In genomic region chr21:5154641-5154982, GRCh38 we compare ENCODE assay signal across 8 cellular contexts.
DNase-seq lines count a peak whose midpoint lies in the region; ATAC-seq and TF ChIP-seq lines count a peak whose summit lies in the region.
"Not testable (repeated sequence)": the region's sequence is repeated elsewhere in the genome, so short reads cannot be mapped to it uniquely, and the experiment has no call there.

No MANE protein-coding gene starts in this region.

- peak; percentile 96 for ATAC-seq in GM21381 (IDR thresholded peaks at IDR 0.05; ENCODE audit: unreplicated experiment)
- peak; percentile 84 for ATAC-seq in HG03159 (IDR thresholded peaks at IDR 0.05; ENCODE audit: unreplicated experiment)
- peak; percentile 100 for ATAC-seq in naive thymus-derived CD4-positive, alpha-beta T cell

- POLR2A ChIA-PET in naive thymus-derived CD4-positive, alpha-beta T cell (lab: Charles Lee): not testable (repeated sequence)

- not testable (repeated sequence) for H3K27me3 ChIP-seq in BLaER1 treated with 17β-estradiol and CSF1 and Interleukin-3, amounts not matched to agents 10 nM and 100 nM; naive thymus-derived CD4-positive, alpha-beta T cell (ENCODE audit: control insufficient read depth in 2 of 2, insufficient read depth in 2 of 2, low read length in 2 of 2)

- H3K9me3 Mint-ChIP-seq in naive thymus-derived CD4-positive, alpha-beta T cell: not testable (repeated sequence)

- H3K9ac ChIP-seq in BLaER1 treated with 17β-estradiol and CSF1 and Interleukin-3, amounts not matched to agents 10 nM and 100 nM: peak overlapping the region in 10 of 11 experiments; percentile 41 to 75 (median 59); a peak in 8 of 22 replicates

- peak overlapping the region; percentile 44 to 68 (median 56) for H3K4me3 ChIP-seq in BLaER1 treated with 17β-estradiol and CSF1 and Interleukin-3, amounts not matched to agents 10 nM and 100 nM
- H3K4me3 ChIP-seq in fibroblast of pulmonary artery (replicated peaks; ENCODE audit: low read depth, low read length); naive thymus-derived CD4-positive, alpha-beta T cell (ENCODE audit: low read length): not testable (repeated sequence)

- intact Hi-C loops in naive thymus-derived CD4-positive, alpha-beta T cell (cut with micrococcal nuclease): not testable (repeated sequence)

- H3K27ac ChIP-seq in BLaER1 treated with 17β-estradiol and CSF1 and Interleukin-3, amounts not matched to agents 10 nM and 100 nM: 0 out of 22 replicates have a peak overlapping the region, but pooled peaks of 1 of the 11 experiments have one; percentile 50
- H3K27ac ChIP-seq in naive thymus-derived CD4-positive, alpha-beta T cell (ENCODE audit: low read depth, low read length): peak overlapping the region; percentile 57

- TF ChIP-seq CTCF in fibroblast of pulmonary artery (IDR thresholded peaks at IDR 0.05; ENCODE audit: low read length, missing control alignments): not testable (repeated sequence)

- H3K4me1 Mint-ChIP-seq in naive thymus-derived CD4-positive, alpha-beta T cell: not testable (repeated sequence)

- H3K9me3 ChIP-seq in BLaER1 treated with 17β-estradiol and CSF1 and Interleukin-3, amounts not matched to agents 10 nM and 100 nM (replicated peaks in 1 of 11); naive thymus-derived CD4-positive, alpha-beta T cell (ENCODE audit: control insufficient read depth in 2 of 3, low read length in 3 of 3): not testable (repeated sequence)

- CTCF ChIA-PET in naive thymus-derived CD4-positive, alpha-beta T cell (lab: Charles Lee): not testable (repeated sequence)

- H3K4me3 Mint-ChIP-seq in naive thymus-derived CD4-positive, alpha-beta T cell: peak overlapping the region in 2 of 10 donors; percentile 19 to 47

- H3K4me1 ChIP-seq in BLaER1 treated with 17β-estradiol and CSF1 and Interleukin-3, amounts not matched to agents 10 nM and 100 nM; naive thymus-derived CD4-positive, alpha-beta T cell (ENCODE audit: control insufficient read depth in 2 of 2, insufficient read depth in 2 of 2, low read length in 2 of 2): not testable (repeated sequence)

- DNase-seq in SW480 (ENCODE audit: low spot score): peak; percentile 64
- peak; percentile 51 for DNase-seq in activated gamma-delta T cell treated with anti-CD3 and anti-CD28 coated beads, Interleukin-2, amount 50 U/mL, for 16 hours (ENCODE audit: low read depth)
- DNase-seq in fibroblast of pulmonary artery (ENCODE audit: low read depth): peak; percentile 81
- peak; percentile 80 to 96 (median 93) for DNase-seq in naive thymus-derived CD4-positive, alpha-beta T cell
- peak; percentile 68 to 80 (median 77) for DNase-seq in stimulated activated CD4-positive, alpha-beta T cell treated with anti-CD3 and anti-CD28 coated beads, TNF-alpha, amount 100 ng/mL, for 24 hours (ENCODE audit: low read depth in 3 of 3)

- not testable (repeated sequence) for H3K36me3 ChIP-seq in BLaER1 treated with 17β-estradiol and CSF1 and Interleukin-3, amounts not matched to agents 10 nM and 100 nM; naive thymus-derived CD4-positive, alpha-beta T cell (ENCODE audit: control insufficient read depth in 2 of 3, insufficient read depth in 3 of 3, low read length in 3 of 3)

- not testable (repeated sequence) for H3K27me3 Mint-ChIP-seq in naive thymus-derived CD4-positive, alpha-beta T cell

- H4K20me1 ChIP-seq in BLaER1 treated with 17β-estradiol and CSF1 and Interleukin-3, amounts not matched to agents 10 nM and 100 nM: not testable (repeated sequence)

- H3K27ac Mint-ChIP-seq in naive thymus-derived CD4-positive, alpha-beta T cell: not testable (repeated sequence)

- H3K36me3 Mint-ChIP-seq in naive thymus-derived CD4-positive, alpha-beta T cell: not testable (repeated sequence)

- not testable (repeated sequence) for H3K4me2 ChIP-seq in BLaER1 treated with 17β-estradiol and CSF1 and Interleukin-3, amounts not matched to agents 10 nM and 100 nM
